27 cellular contexts compared by ENCODE assay signal in the genomic region with DNA sequence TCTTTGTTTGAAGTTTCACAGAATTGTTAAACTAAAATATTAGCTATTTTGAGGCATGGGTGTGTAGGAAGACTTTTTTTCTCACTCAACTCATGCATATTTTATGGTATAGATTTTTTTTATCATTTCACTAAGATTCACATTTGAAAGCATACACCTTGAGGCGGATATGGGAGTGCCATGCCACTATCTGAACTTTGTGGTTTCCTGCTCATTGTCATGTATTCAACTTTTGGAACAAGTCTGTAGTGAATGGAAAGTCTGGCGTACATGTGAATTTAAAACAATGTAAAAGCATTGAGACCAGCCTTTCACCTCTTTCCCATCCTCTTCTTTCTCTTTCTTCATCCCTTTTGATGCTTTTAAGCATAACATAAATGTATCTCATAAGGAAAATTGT.
"Had no signal": no experiment of that assay in that cellular context is flagged by ENCODE, and none has a peak within 500 bp of the region (broad histone marks: within the 10 kb centered on the region; RNA-seq: fewer than 3 reads in every experiment).

No MANE protein-coding gene starts in this region.

- H3K4me2 ChIP-seq: neural progenitor cell, smooth muscle cell had no signal

- H3K4me1 ChIP-seq: left lung, lower lobe of right lung, neural progenitor cell, right atrium auricular region, right lobe of liver, tibial nerve, uterus had no signal

- H3K27me3 ChIP-seq: left lung, neural progenitor cell, neutrophil, ovary, right atrium auricular region, right lobe of liver, tibial nerve, uterus had no signal

- ATAC-seq: left colon; left lung; lower lobe of right lung; natural killer cell; right lobe of liver; stimulated activated memory B cell treated with anti-CD40 and anti-IgM and Interleukin-4, amounts not matched to agents 10 μg/mL and 1 μg/mL and 100 μg/mL, for 72 hours; stimulated activated naive CD8-positive, alpha-beta T cell treated with anti-CD3 and anti-CD28 coated beads, Interleukin-15, amount 100 ng/mL, for 72 hours had no signal

- H3K4me3 ChIP-seq: left lung, lower lobe of right lung, neural progenitor cell, ovary, right atrium auricular region, right lobe of liver, smooth muscle cell, tibial nerve, uterus had no signal

- H3K27ac ChIP-seq: left lung, lower lobe of right lung, neural progenitor cell, neutrophil, ovary, right atrium auricular region, right lobe of liver, tibial nerve, uterus had no signal

- DNase-seq: hypothalamus; immature natural killer cell; kidney; left colon; left lung; lower lobe of right lung; mesendoderm; naive B cell; natural killer cell; nephron progenitor cell; occipital lobe; ovary; right lobe of liver; stimulated activated CD4-positive, alpha-beta T cell treated with anti-CD3 and anti-CD28 coated beads, Interleukin-1b, Interleukin-23, amount 100 ng/mL, for 48 hours; stimulated activated CD4-positive, alpha-beta T cell treated with anti-CD3 and anti-CD28 coated beads, Interleukin-2, amount 100 ng/mL, for 48 hours; stimulated activated CD4-positive, alpha-beta T cell treated with anti-CD3 and anti-CD28 coated beads, Interleukin-4, amount 100 ng/mL, for 4 hours; stimulated activated CD8-positive, alpha-beta memory T cell treated with anti-CD3 and anti-CD28 coated beads, Interleukin-4, amount 100 ng/mL, for 48 hours; stimulated activated naive CD4-positive, alpha-beta T cell treated with Interleukin-2 at 50 U/mL for 16 hours; stimulated activated naive CD8-positive, alpha-beta T cell treated with anti-CD3 and anti-CD28 coated beads, Interleukin-15, amount 100 ng/mL, for 72 hours; substantia nigra; uterus had no signal

- H3K36me3 ChIP-seq: left lung, lower lobe of right lung, neural progenitor cell, neutrophil, ovary, right atrium auricular region, right lobe of liver, tibial nerve, uterus had no signal

- H3K9me3 ChIP-seq: neutrophil, ovary, right lobe of liver, uterus had no signal

- H3K9ac ChIP-seq: neural progenitor cell had no signal
